In genomic region chr16:84574191-84574590, GRCh38 we compare ENCODE assay signal across 1 cellular context.
TF ChIP-seq lines count a peak whose summit lies in the region.

No MANE protein-coding gene starts in this region.

TF ChIP-seq in HepG2, 621 proteins besides CTCF, POLR2A, EP300 and RAD21:
- TF ChIP-seq ATF7-NPFF (CRISPR knock-in tag; IDR thresholded peaks at IDR 0.05; ENCODE audit: low read depth) (no peak), STAG1 (CRISPR knock-in tag; IDR thresholded peaks at IDR 0.05) (peak; percentile 56)
TF ChIP-seq in HepG2: peak in this region for 1.
